ENCODE assay signal across 10 cellular contexts in the genomic region with DNA sequence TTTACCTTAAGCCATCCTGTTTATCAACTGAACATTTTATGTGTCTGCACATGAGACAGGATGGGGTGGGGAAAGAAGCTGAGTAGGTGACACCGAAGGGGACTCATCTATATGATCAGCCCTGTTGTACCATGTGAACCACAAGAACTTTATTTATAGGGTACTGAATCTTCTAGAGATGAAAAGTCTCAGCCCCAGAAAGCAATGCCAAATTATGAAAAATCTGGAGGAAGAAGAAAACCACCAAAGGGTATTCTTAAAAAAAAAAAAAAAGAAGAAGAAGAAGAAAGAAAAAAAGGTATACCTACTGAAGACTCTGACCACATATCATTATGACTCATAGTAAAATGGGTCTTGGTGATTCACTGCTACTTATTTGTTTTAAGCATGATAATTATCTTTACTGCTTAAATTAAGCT. TPM values are rescaled to one million over a fixed set of nuclear protein-coding genes. Genes with fewer than 3 reads are reported as not detected.
A peak's percentile ranks its signal among the peaks of the same experiment; 100 is the strongest.
DNase-seq lines count a peak whose midpoint lies in the region; ATAC-seq and TF ChIP-seq lines count a peak whose summit lies in the region.
"Had no signal": no experiment of that assay in that cellular context is flagged by ENCODE, and none has a peak within 500 bp of the region (broad histone marks: within the 10 kb centered on the region; RNA-seq: fewer than 3 reads in every experiment).

No MANE protein-coding gene starts in this region.

- H3K9me3 ChIP-seq in CD8-positive, alpha-beta memory T cell (ENCODE audit: low read length): no peaks in the 10 kb centered on the region
- H3K9me3 ChIP-seq in lower lobe of right lung: no peaks in the 10 kb centered on the region

- intact Hi-C loops in lower lobe of right lung (cut with DNase I): no loop called here

- peak overlapping the region; percentile 35 to 92 (median 78) for H3K27ac Mint-ChIP-seq in CD8-positive, alpha-beta memory T cell

- no peak for TF ChIP-seq CTCF in lower lobe of right lung (IDR thresholded peaks at IDR 0.05)

- no peaks in the 10 kb centered on the region for H3K27me3 ChIP-seq in CD8-positive, alpha-beta memory T cell (ENCODE audit: insufficient read depth, low read length, poor library complexity, severe bottlenecking)
- no peaks in the 10 kb centered on the region for H3K27me3 ChIP-seq in lower lobe of right lung (ENCODE audit: low read depth)

- POLR2A ChIA-PET in CD8-positive, alpha-beta memory T cell (lab: Charles Lee): interaction anchor here (0.7 to 1.4 kb wide), 4 partner anchors 9 to 96 kb away, joined by 4 to 8 read pairs (median 6); a partner anchor contains a TSS

- H3K4me1 ChIP-seq in CD8-positive, alpha-beta memory T cell (ENCODE audit: insufficient read depth, low read length): peaks cover 46% of the 10 kb centered on the region
- no peaks in the 10 kb centered on the region for H3K4me1 ChIP-seq in lower lobe of right lung

- no peaks in the 10 kb centered on the region for H3K36me3 ChIP-seq in CD8-positive, alpha-beta memory T cell (ENCODE audit: insufficient read depth, low read length)
- no peaks in the 10 kb centered on the region for H3K36me3 ChIP-seq in lower lobe of right lung

- H3K4me1 Mint-ChIP-seq in CD8-positive, alpha-beta memory T cell: peaks cover 32 to 47% (median 38%) of the 10 kb centered on the region in 3 donors

- no peaks in the 10 kb centered on the region for H3K27me3 Mint-ChIP-seq in CD8-positive, alpha-beta memory T cell

- H3K4me3 ChIP-seq in CD8-positive, alpha-beta memory T cell (ENCODE audit: low read length): no peak overlapping the region
- no peak overlapping the region for H3K4me3 ChIP-seq in lower lobe of right lung

- peak in 3 of 5 donors; percentile 60 to 72 (median 70) for DNase-seq in CD8-positive, alpha-beta memory T cell
- peak; percentile 38 for DNase-seq in LoVo (ENCODE audit: low spot score)
- peak; percentile 40 for DNase-seq in amniotic epithelial cell (ENCODE audit: low read depth)
- no peak for DNase-seq in lower lobe of right lung
- DNase-seq in caudate nucleus (lab: John Stamatoyannopoulos, UW): no peak
- no peak for DNase-seq in NCI-H2029 treated with DMSO at 0.1 percent for 48 hours (lab: John Stamatoyannopoulos, UW)
- DNase-seq: DMS79, retina had no signal

- peak; percentile 73 for ATAC-seq in GM21447 (IDR thresholded peaks at IDR 0.05; ENCODE audit: unreplicated experiment)
- no peak for ATAC-seq in lower lobe of right lung
- ATAC-seq in HG03457 (IDR thresholded peaks at IDR 0.05; ENCODE audit: unreplicated experiment): no peak

- H3K9me3 Mint-ChIP-seq in CD8-positive, alpha-beta memory T cell: no peaks in the 10 kb centered on the region

- no peak overlapping the region for H3K27ac ChIP-seq in CD8-positive, alpha-beta memory T cell (ENCODE audit: low read depth, low read length)
- no peak overlapping the region for H3K27ac ChIP-seq in lower lobe of right lung
- no peak overlapping the region for H3K27ac ChIP-seq in caudate nucleus (ENCODE audit: low read depth, low read length)

- H3K36me3 Mint-ChIP-seq in CD8-positive, alpha-beta memory T cell: no peaks in the 10 kb centered on the region

- CTCF ChIA-PET in CD8-positive, alpha-beta memory T cell (lab: Charles Lee): interaction anchor here (0.7 to 1.0 kb wide), 2 partner anchors 8 to 90 kb away, joined by 3 to 5 read pairs; no protein-coding TSS in a partner anchor

- H3K4me3 Mint-ChIP-seq in CD8-positive, alpha-beta memory T cell: peak overlapping the region; percentile 23 to 80 (median 42)

RNA-seq across cellular contexts. Expression of a gene that starts 39.8 kb away (rescaled TPM):
- 100 to 1,000 TPM; 145 to 147 TPM for total RNA-seq in CD8-positive, alpha-beta memory T cell
- 45.6 TPM for polyA plus RNA-seq in CD8-positive, alpha-beta memory T cell
- total RNA-seq in lower lobe of right lung: 51.3 TPM

Comparison
In these comparisons a context has a peak if more than half of its experiments do, and no peak if none do; other contexts are left out.
1. DNase-seq: peak in CD8-positive, alpha-beta memory T cell (3 of 5), LoVo (single experiment) and amniotic epithelial cell (single experiment); none in lower lobe of right lung (single experiment), caudate nucleus (0 of 61) and NCI-H2029 treated with DMSO at 0.1 percent for 48 hours (single experiment).